ENCODE assay signal across 1 cellular context in the genomic region with DNA sequence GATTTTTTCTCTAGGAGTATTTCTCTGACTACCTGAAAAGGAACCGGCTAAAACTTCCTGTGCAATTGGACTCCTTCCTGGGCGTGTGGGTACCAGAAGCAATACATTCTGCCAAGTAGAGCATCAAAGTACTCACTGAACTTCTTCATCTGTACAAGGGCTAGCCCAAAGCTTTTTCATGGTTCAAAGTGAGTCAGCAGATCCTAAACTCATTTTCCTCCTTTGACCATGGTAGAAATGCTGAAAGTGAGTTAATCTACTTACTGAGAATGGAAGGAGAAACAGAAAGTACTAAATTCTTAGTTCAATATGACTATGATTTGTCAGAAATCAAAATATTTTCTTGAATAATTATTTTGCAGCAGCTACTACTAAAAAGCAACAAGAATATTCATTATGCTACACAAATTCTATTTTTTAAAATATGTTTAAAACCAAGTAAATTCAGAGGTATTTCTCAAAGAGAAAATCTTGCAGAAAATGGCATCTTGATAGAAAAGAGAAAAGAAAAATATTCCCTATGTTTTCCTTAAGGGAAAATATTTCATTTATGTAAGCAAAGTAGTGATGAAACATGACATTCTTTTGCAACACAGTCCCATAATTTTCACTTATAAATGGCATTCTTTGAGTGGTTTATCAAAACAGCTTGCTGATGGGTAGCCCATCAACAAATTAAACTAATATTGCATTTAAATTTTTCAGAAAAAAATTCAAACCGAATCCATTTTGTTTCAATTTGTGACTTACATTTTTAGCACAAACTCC.
TF ChIP-seq lines count a peak whose summit lies in the region.

No MANE protein-coding gene starts in this region.

TF ChIP-seq in A549, 52 proteins besides CTCF, POLR2A, EP300 and RAD21:
- no peak for TF ChIP-seq RARB (CRISPR knock-in tag; IDR thresholded peaks at IDR 0.05)
- no peak for TF ChIP-seq CBX2 (IDR thresholded peaks at IDR 0.05; ENCODE audit: borderline replicate concordance, low read depth)
- TF ChIP-seq HDAC2 (IDR thresholded peaks at IDR 0.05) = no peak
- TF ChIP-seq, protein P1, sequence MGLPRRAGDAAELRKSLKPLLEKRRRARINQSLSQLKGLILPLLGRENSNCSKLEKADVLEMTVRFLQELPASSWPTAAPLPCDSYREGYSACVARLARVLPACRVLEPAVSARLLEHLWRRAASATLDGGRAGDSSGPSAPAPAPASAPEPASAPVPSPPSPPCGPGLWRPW (IDR thresholded peaks at IDR 0.05) = no peak
- no peak for TF ChIP-seq MAFK (IDR thresholded peaks at IDR 0.05; ENCODE audit: partially characterized antibody)
- TF ChIP-seq ZFP36 (IDR thresholded peaks at IDR 0.05; ENCODE audit: borderline replicate concordance, partially characterized antibody) = no peak
- no peak for TF ChIP-seq TFCP2L1 (CRISPR knock-in tag; IDR thresholded peaks at IDR 0.05)
- no peak for TF ChIP-seq FOSB (CRISPR knock-in tag; IDR thresholded peaks at IDR 0.05)
- no peak for TF ChIP-seq EHF (CRISPR knock-in tag; IDR thresholded peaks at IDR 0.05)
